ENCODE assay signal across 19 cellular contexts in genomic region chr13:80388506-80388905, GRCh38.
"Had no signal": no experiment of that assay in that cellular context is flagged by ENCODE, and none has a peak within 500 bp of the region (broad histone marks: within the 10 kb centered on the region; RNA-seq: fewer than 3 reads in every experiment).

No MANE protein-coding gene starts in this region.

- H3K27ac ChIP-seq: colonic mucosa, heart left ventricle, spleen, testis, transverse colon had no signal

- H3K4me1 ChIP-seq: colonic mucosa, heart left ventricle, spleen, testis, transverse colon had no signal

- H3K9me3 ChIP-seq: colonic mucosa, lower lobe of right lung, testis had no signal

- H3K36me3 ChIP-seq: colonic mucosa, heart left ventricle, lower lobe of right lung, spleen, transverse colon had no signal

- H3K27me3 ChIP-seq: colonic mucosa, heart left ventricle, spleen, testis, transverse colon had no signal

- FAIRE-seq: endometrium, frontal cortex, urothelium cell line had no signal

- H3K4me3 ChIP-seq: colonic mucosa, heart left ventricle, lower lobe of right lung, spleen, testis, transverse colon had no signal

- DNase-seq: colonic mucosa; effector CD8-positive, alpha-beta T cell; heart left ventricle; hippocampal formation; kidney glomerular epithelial cell; lower lobe of right lung; natural killer cell; posterior cingulate gyrus; spleen; stimulated activated CD4-positive, alpha-beta T cell treated with anti-CD3 and anti-CD28 coated beads, Interleukin-15, amount 100 ng/mL, for 24 hours; stimulated activated CD4-positive, alpha-beta T cell treated with anti-CD3 and anti-CD28 coated beads, Interleukin-1b, Interleukin-23, amount 100 ng/mL, for 48 hours; stimulated activated CD4-positive, alpha-beta T cell treated with anti-CD3 and anti-CD28 coated beads, Interleukin-4, amount 100 ng/mL, for 24 hours; testis; transverse colon had no signal

- ATAC-seq: esophagus mucosa; natural killer cell; stimulated activated memory B cell treated with anti-CD40 and anti-IgM and Interleukin-4, amounts not matched to agents 10 μg/mL and 1 μg/mL and 100 μg/mL, for 72 hours had no signal
